ENCODE assay signal across 8 cellular contexts in genomic region chr21:46639489-46640386, GRCh38. TPM values are rescaled to one million over a fixed set of nuclear protein-coding genes. Genes with fewer than 3 reads are reported as not detected.
A peak's percentile ranks its signal among the peaks of the same experiment; 100 is the strongest.
DNase-seq lines count a peak whose midpoint lies in the region; ATAC-seq, FAIRE-seq and TF ChIP-seq lines count a peak whose summit lies in the region.

No MANE protein-coding gene starts in this region.

- no peaks in the 10 kb centered on the region for H3K9me3 ChIP-seq in Loucy (ENCODE audit: insufficient read depth, low read depth, low read length)
- H3K9me3 ChIP-seq in mesenchymal stem cell (ENCODE audit: control insufficient read depth, low read length), result no peaks in the 10 kb centered on the region

- no peak overlapping the region for H3K14ac ChIP-seq in mesenchymal stem cell (ENCODE audit: low read length in 2 of 2)

- H3K27ac ChIP-seq in mesenchymal stem cell (ENCODE audit: low read length, poor library complexity, severe bottlenecking), result no peak overlapping the region

- H3K4me2 ChIP-seq in Loucy (ENCODE audit: low read depth, low read length, poor library complexity, severe bottlenecking), result peak overlapping the region; percentile 90
- no peak overlapping the region for H3K4me2 ChIP-seq in mesenchymal stem cell (ENCODE audit: low read length, poor library complexity, severe bottlenecking)

- H2BK12ac ChIP-seq in mesenchymal stem cell (ENCODE audit: low read length in 2 of 2), result no peak overlapping the region

- FAIRE-seq in GM12892 (lab: Jason Lieb, UNC), result no peak

- intact Hi-C loops in Calu3 (cut with micrococcal nuclease; ENCODE audit: unreplicated experiment), result no loop called here
- intact Hi-C loops in Right ventricle myocardium superior (cut with DNase I), result no loop called here

- H3K4me1 ChIP-seq in Loucy (ENCODE audit: insufficient read depth, low read length, poor library complexity, severe bottlenecking) (peaks cover 44% of the 10 kb centered on the region), mesenchymal stem cell (ENCODE audit: control insufficient read depth, insufficient read depth, low read depth, low read length) (peaks cover 10% of the 10 kb centered on the region)

- H2BK5ac ChIP-seq in mesenchymal stem cell (ENCODE audit: low read depth, low read length, poor library complexity, severe bottlenecking), result no peak overlapping the region

- CTCF ChIA-PET in Calu3 (lab: Charles Lee), result interaction anchor here (0.5 to 0.8 kb wide), 3 partner anchors 18 to 120 kb away, joined by 3 to 6 read pairs (median 4); no protein-coding TSS in a partner anchor

- TF ChIP-seq CTCF in Calu3 (IDR thresholded peaks at IDR 0.05; ENCODE audit: unreplicated experiment) (no peak), Loucy (conservative IDR thresholded peaks at IDR 0.05; ENCODE audit: low read length) (peak; percentile 66)

- no peak overlapping the region for H3K23ac ChIP-seq in mesenchymal stem cell (ENCODE audit: low read length in 2 of 2)

- TF ChIP-seq POLR2A in GM12892 (IDR thresholded peaks at IDR 0.05; ENCODE audit: low read depth, low read length), result no peak

- no CpG with 5 or more reads among the region's 8 CpGs for WGBS in mesenchymal stem cell

- no peaks in the 10 kb centered on the region for H3K27me3 Mint-ChIP-seq in Calu3 (ENCODE audit: unreplicated experiment)

- H3K4ac ChIP-seq in mesenchymal stem cell (ENCODE audit: low read depth in 1 of 2, low read length in 2 of 2), result no peak overlapping the region

- peaks cover 3% of the 10 kb centered on the region; the same call in 1 of the 2 replicates for H3F3A ChIP-seq in Loucy (ENCODE audit: low read depth)

- ATAC-seq in GM21717 (IDR thresholded peaks at IDR 0.05; ENCODE audit: unreplicated experiment), result no peak
- no peak for ATAC-seq in Right ventricle myocardium superior (ENCODE audit: poor library complexity)
- ATAC-seq in GM18907 (IDR thresholded peaks at IDR 0.05; ENCODE audit: unreplicated experiment), result no peak

- DNase-seq in Calu3 (no peak), astrocyte of the hippocampus (ENCODE audit: low read depth, low spot score) (peak; percentile 36), mesenchymal stem cell (peak; percentile 44), GM12892 (ENCODE audit: insufficient read length) (no peak), Right ventricle myocardium superior (no peak)

- H2AFZ ChIP-seq in Loucy (ENCODE audit: low read length) (no peak overlapping the region), mesenchymal stem cell (ENCODE audit: low read depth, low read length) (no peak overlapping the region)

- no peak overlapping the region for H2BK15ac ChIP-seq in mesenchymal stem cell (ENCODE audit: low read depth, poor library complexity, severe bottlenecking)

- H3K9me3 Mint-ChIP-seq in Calu3 (ENCODE audit: low read depth, unreplicated experiment), result no peaks in the 10 kb centered on the region

- H3K18ac ChIP-seq in mesenchymal stem cell (ENCODE audit: low read depth in 1 of 2, low read length in 2 of 2), result no peak overlapping the region

- H4K20me1 ChIP-seq in Loucy (ENCODE audit: insufficient read depth, low read length, poor library complexity, severe bottlenecking), result peaks cover 28% of the 10 kb centered on the region

- H2AK5ac ChIP-seq in mesenchymal stem cell (ENCODE audit: low read length, severe bottlenecking), result no peak overlapping the region

- BruUV-seq in Calu3 (replicated peaks; lab: Mats Ljungman, UMichigan), result no TSS peak

- no peak overlapping the region for H2BK120ac ChIP-seq in mesenchymal stem cell (ENCODE audit: low read depth, low read length)

- H3K27ac Mint-ChIP-seq in Calu3 (ENCODE audit: unreplicated experiment), result peak overlapping the region; percentile 54

- H3K9ac ChIP-seq in Loucy (ENCODE audit: low read depth, low read length, poor library complexity, severe bottlenecking), result peak overlapping the region; percentile 24
- peak overlapping the region; percentile 41 for H3K9ac ChIP-seq in mesenchymal stem cell (ENCODE audit: low read length)

- H3K79me1 ChIP-seq in mesenchymal stem cell (replicated peaks; ENCODE audit: low read length, poor library complexity, severe bottlenecking), result peaks cover 15% of the 10 kb centered on the region

- H3K36me3 ChIP-seq in Loucy (ENCODE audit: insufficient read depth, low read length), result peaks cover 12% of the 10 kb centered on the region; the same call in 1 of the 2 replicates
- H3K36me3 ChIP-seq in mesenchymal stem cell (ENCODE audit: control insufficient read depth in 1 of 2, insufficient read depth in 2 of 2, low read depth in 1 of 2, low read length in 2 of 2), result peaks cover 26 to 68% of the 10 kb centered on the region in 2 experiments

- H3K79me2 ChIP-seq in Loucy (ENCODE audit: insufficient read depth, low read length), result peaks cover 31% of the 10 kb centered on the region

- H3K9me2 ChIP-seq in Loucy (replicated peaks; ENCODE audit: low read depth, low read length), result no peaks in the 10 kb centered on the region

- peak overlapping the region; percentile 40 for H3K4me3 Mint-ChIP-seq in Calu3 (ENCODE audit: low read depth, unreplicated experiment)

- peak overlapping the region; percentile 56 for H3K4me3 ChIP-seq in Loucy (ENCODE audit: low read length, poor library complexity, severe bottlenecking)
- no peak overlapping the region for H3K4me3 ChIP-seq in mesenchymal stem cell (ENCODE audit: insufficient read depth in 1 of 2, low read depth in 1 of 2, low read length in 2 of 2)

- H4K8ac ChIP-seq in mesenchymal stem cell (ENCODE audit: low read length), result no peak overlapping the region

- peaks cover 38% of the 10 kb centered on the region for H3K36me3 Mint-ChIP-seq in Calu3 (ENCODE audit: insufficient read depth, unreplicated experiment)

- H4K91ac ChIP-seq in mesenchymal stem cell (ENCODE audit: low read length), result no peak overlapping the region

- H3K27me3 ChIP-seq in Loucy (ENCODE audit: insufficient read depth, low read length, poor library complexity, severe bottlenecking) (no peaks in the 10 kb centered on the region), mesenchymal stem cell (ENCODE audit: control insufficient read depth in 1 of 2, insufficient read depth in 1 of 2, low read length in 2 of 2) (no peaks in the 10 kb centered on the region)

- H3K4me1 Mint-ChIP-seq in Calu3 (ENCODE audit: low read depth, unreplicated experiment), result peaks cover 27% of the 10 kb centered on the region

RNA-seq across cellular contexts. Expression of gene PRMT2, which starts 4.3 kb away (rescaled TPM):
- total RNA-seq in Calu3 (2022) (47.5 and 59.4 TPM in 2 replicates), Right ventricle myocardium superior (49.8 TPM)
- 52.5 TPM for polyA plus RNA-seq in mesenchymal stem cell (2013, experiment 1 of 2)
- polyA plus RNA-seq in mesenchymal stem cell (2013, experiment 2 of 2), result 50.4 TPM
- polyA plus RNA-seq in GM12892 (2012; ENCODE audit: missing spikeins), result 36.5 TPM

RNA-seq across cellular contexts. Expression of gene S100B, which starts 34.9 kb away (rescaled TPM):
- not detected in 2 replicates for total RNA-seq in Calu3 (2022)
- not detected for polyA plus RNA-seq in mesenchymal stem cell (2013, experiment 1 of 2)
- not detected for polyA plus RNA-seq in mesenchymal stem cell (2013, experiment 2 of 2)
- not detected for polyA plus RNA-seq in GM12892 (2012; ENCODE audit: missing spikeins)
- 5.5 TPM for total RNA-seq in Right ventricle myocardium superior

Comparison
In these comparisons a context has a peak if more than half of its experiments do, and no peak if none do; other contexts are left out.
1. DNase-seq: peak in astrocyte of the hippocampus (single experiment) and mesenchymal stem cell (single experiment); none in Calu3 (single experiment), GM12892 (single experiment) and Right ventricle myocardium superior (single experiment).